Comparison of ENCODE assay signal across 31 cellular contexts in genomic region chr5:171783051-171783450, GRCh38. TPM values are rescaled to one million over a fixed set of nuclear protein-coding genes. Genes with fewer than 3 reads are reported as not detected.
DNase-seq lines count a peak whose midpoint lies in the region; ATAC-seq, FAIRE-seq and TF ChIP-seq lines count a peak whose summit lies in the region.
"Had no signal": no experiment of that assay in that cellular context is flagged by ENCODE, and none has a peak within 500 bp of the region (broad histone marks: within the 10 kb centered on the region; RNA-seq: fewer than 3 reads in every experiment).

No MANE protein-coding gene starts in this region.

- in situ Hi-C loops in GM23248 (cut with MboI), result no loop called here

- no peak for ATAC-seq in left lung
- ATAC-seq: effector memory CD8-positive, alpha-beta T cell; GM23338; left ventricle myocardium superior; naive thymus-derived CD4-positive, alpha-beta T cell; T-cell had no signal

- H3K27ac ChIP-seq in AG04450 (ENCODE audit: low read depth, low read length) (no peak overlapping the region), GM23248 (no peak overlapping the region), left lung (no peak overlapping the region)
- H3K27ac ChIP-seq: adrenal gland, SJSA1 had no signal

- CTCF ChIA-PET in AG04450 (lab: Charles Lee), result interaction anchor here (0.6 to 1.3 kb wide), 4 partner anchors 153 to 694 kb away, joined by 3 to 4 read pairs (median 3); partner anchors contain the start of gene FGF18

- TF ChIP-seq CTCF in AG04450 (IDR thresholded peaks at IDR 0.05; ENCODE audit: low read depth, low read length) (no peak), bronchial epithelial cell (IDR thresholded peaks at IDR 0.05; ENCODE audit: insufficient read depth, low read length, severe bottlenecking) (no peak), foreskin fibroblast (IDR thresholded peaks at IDR 0.05; ENCODE audit: low read depth, low read length) (no peak), left lung (IDR thresholded peaks at IDR 0.05) (no peak)

- POLR2A ChIA-PET in AG04450 (lab: Yijun Ruan, JAX), result no interaction called here

- no peaks in the 10 kb centered on the region for H3K36me3 ChIP-seq in GM23248 (ENCODE audit: low read depth)
- H3K36me3 ChIP-seq in bronchial epithelial cell (ENCODE audit: control insufficient read depth, insufficient read depth, low read length), result no peaks in the 10 kb centered on the region
- no peaks in the 10 kb centered on the region for H3K36me3 ChIP-seq in left lung
- H3K36me3 ChIP-seq: adrenal gland, SJSA1 had no signal

- no peaks in the 10 kb centered on the region for H3K79me2 ChIP-seq in GM23248 (ENCODE audit: insufficient read depth)

- H3K4me3 ChIP-seq in AG04450 (ENCODE audit: low read depth, low read length), result no peak overlapping the region
- H3K4me3 ChIP-seq in GM23248, result no peak overlapping the region
- H3K4me3 ChIP-seq in bronchial epithelial cell (ENCODE audit: low read depth, low read length), result no peak overlapping the region
- no peak overlapping the region for H3K4me3 ChIP-seq in foreskin fibroblast (ENCODE audit: low read depth in 1 of 2, low read length in 2 of 2)
- H3K4me3 ChIP-seq in left lung, result no peak overlapping the region
- H3K4me3 ChIP-seq: adrenal gland, GM23338, SJSA1 had no signal

- DNase-seq in AG04450 (ENCODE audit: low read depth, low spot score) (peak; percentile 18), GM23248 (peak; percentile 61), bronchial epithelial cell (ENCODE audit: low read depth) (peak; percentile 74), foreskin fibroblast (peak; percentile 36 to 67), H4 (ENCODE audit: low spot score) (no peak), HuH-7.5 (ENCODE audit: low spot score) (no peak), left lung (no peak)
- no peak for DNase-seq in stimulated activated CD4-positive, alpha-beta T cell treated with anti-CD3 and anti-CD28 coated beads, Interleukin-1b, Interleukin-23, amount 100 ng/mL, for 48 hours
- DNase-seq: activated CD4-positive, alpha-beta T cell treated with anti-CD3 and anti-CD28 coated beads, Interleukin-2, amount 50 U/mL, for 48 hours; activated CD4-positive, CD25-positive, alpha-beta regulatory T cell; activated naive CD4-positive, alpha-beta T cell treated with Interleukin-2 at 50 U/mL for 16 hours; adrenal gland; cortex of kidney; effector memory CD8-positive, alpha-beta T cell; glutamatergic neuron; islet precursor cell; left ventricle myocardium superior; naive thymus-derived CD4-positive, alpha-beta T cell; NCI-H1105 treated with DMSO at 0.1 percent for 48 hours; NCI-H2029; NCI-H2227 treated with DMSO at 0.1 percent for 48 hours; NCI-H748 treated with DMSO at 0.1 percent for 48 hours; nucleus accumbens; small intestine; T-cell had no signal

- intact Hi-C loops in left lung (cut with DNase I), result no loop called here

- H3K9me2 ChIP-seq in GM23248 (ENCODE audit: insufficient read depth), result no peaks in the 10 kb centered on the region

- peaks cover 23% of the 10 kb centered on the region for H3K27me3 ChIP-seq in AG04450 (ENCODE audit: control insufficient read depth, insufficient read depth, low read length)
- peaks cover 22% of the 10 kb centered on the region for H3K27me3 ChIP-seq in GM23248 (replicated peaks; ENCODE audit: insufficient read depth)
- H3K27me3 ChIP-seq in bronchial epithelial cell (ENCODE audit: control insufficient read depth, insufficient read depth, low read length), result no peaks in the 10 kb centered on the region
- no peaks in the 10 kb centered on the region for H3K27me3 ChIP-seq in left lung
- H3K27me3 ChIP-seq: adrenal gland had no signal

- WGBS in GM23248 (ENCODE audit: low coverage in 1 of 2, low lambda C conversion rate in 2 of 2, missing lambda C conversion rate in 2 of 2), 2 experiments, result 91 to 92% methylated on average over 2 of the region's 2 CpGs

- H3K4me1 ChIP-seq in GM23248 (ENCODE audit: insufficient read depth) (no peaks in the 10 kb centered on the region), left lung (no peaks in the 10 kb centered on the region)
- H3K4me1 ChIP-seq: adrenal gland, SJSA1 had no signal

- no peak for FAIRE-seq in bronchial epithelial cell (lab: Jason Lieb, UNC)
- FAIRE-seq: small intestine had no signal

- H4K20me1 ChIP-seq in GM23248 (ENCODE audit: insufficient read depth), result no peaks in the 10 kb centered on the region

- H3K9ac ChIP-seq in GM23248, result no peak overlapping the region

- H3K4me2 ChIP-seq in GM23248 (ENCODE audit: unreplicated experiment), result no peak overlapping the region
- H3K4me2 ChIP-seq: GM23338 had no signal

- H2AFZ ChIP-seq in GM23248, result no peak overlapping the region
- H2AFZ ChIP-seq: GM23338 had no signal

- no peaks in the 10 kb centered on the region for H3F3A ChIP-seq in GM23248 (ENCODE audit: insufficient read depth)

- H3K9me3 ChIP-seq in AG04450 (ENCODE audit: control insufficient read depth, insufficient read depth, low read length) (peaks cover 6% of the 10 kb centered on the region; the same call in 1 of the 2 replicates), GM23248 (ENCODE audit: low read depth) (no peaks in the 10 kb centered on the region), left lung (no peaks in the 10 kb centered on the region)
- H3K9me3 ChIP-seq: adrenal gland, SJSA1 had no signal

RNA-seq across cellular contexts. Expression of gene SMIM23, which starts 2.6 kb away (rescaled TPM):
- polyA plus RNA-seq in AG04450 (2011; rRNA removed), result not detected in 2 replicates
- not detected in 2 replicates for polyA minus RNA-seq in AG04450 (2011; rRNA and poly(A)+ RNA removed)
- not detected in 2 replicates for total RNA-seq in GM23248 (2014; rRNA removed; shearing (Covaris generic))
- polyA plus RNA-seq in GM23248 (2016; fragmentation: Nextera tagmentation; extraction: Ambion mirVana), result not detected in 2 replicates
- not detected in 2 replicates for total RNA-seq in bronchial epithelial cell
- not detected in 2 replicates for total RNA-seq in H4 (2014; rRNA removed; shearing (Covaris generic))
- total RNA-seq in left lung, result not detected
- total RNA-seq: A673; adrenal gland; GM23338; left ventricle myocardium superior; M059J; mesothelial cell of epicardium; naive thymus-derived CD4-positive, alpha-beta T cell; SJSA1; T-cell had no signal
- polyA plus RNA-seq: adrenal gland; esophagus; GM23338; naive thymus-derived CD4-positive, alpha-beta T cell; small intestine had no signal

Comparison
In these comparisons a context has a peak if more than half of its experiments do, and no peak if none do; other contexts are left out.
1. DNase-seq: peak in AG04450 (single experiment), GM23248 (single experiment), bronchial epithelial cell (single experiment) and foreskin fibroblast (2 of 2); none in H4 (single experiment), HuH-7.5 (single experiment), stimulated activated CD4-positive, alpha-beta T cell treated with anti-CD3 and anti-CD28 coated beads, Interleukin-1b, Interleukin-23, amount 100 ng/mL, for 48 hours (single experiment) and left lung (0 of 2).